8 cellular contexts compared by ENCODE assay signal in the genomic region with DNA sequence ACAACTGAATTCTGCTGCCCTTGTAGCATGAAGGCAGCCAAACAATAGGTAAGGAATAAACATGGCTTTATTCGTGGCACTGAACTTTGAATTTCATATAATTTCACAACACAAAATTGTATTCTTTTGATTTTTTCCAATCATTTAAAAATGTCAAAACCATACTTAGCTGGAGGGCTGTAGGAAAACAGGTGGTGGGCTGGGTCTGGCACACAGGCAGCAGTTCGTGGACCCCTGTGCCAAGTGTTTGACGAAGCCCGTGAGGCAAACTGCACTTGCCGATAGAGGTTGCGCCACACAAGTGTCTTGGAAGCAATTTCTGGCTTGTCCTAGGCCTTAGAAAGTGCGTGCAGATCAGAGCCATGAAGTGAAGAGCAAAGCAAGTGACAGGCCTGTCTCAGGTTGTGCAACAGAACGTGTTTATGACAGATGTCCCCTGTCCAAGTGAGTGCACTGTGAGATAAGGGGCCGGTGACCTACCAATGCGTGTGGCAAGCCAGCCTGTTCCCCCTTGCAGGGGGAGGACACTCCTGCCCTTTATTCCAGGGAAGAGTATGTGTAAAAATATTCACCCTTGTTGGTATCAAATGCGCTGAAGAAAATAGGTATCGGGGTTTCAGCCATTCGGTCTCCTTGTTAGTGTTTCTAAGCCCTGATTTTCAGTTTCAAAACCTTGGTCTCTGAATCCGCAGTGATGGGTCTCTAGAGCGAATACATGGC. TPM values are rescaled to one million over a fixed set of nuclear protein-coding genes. Genes with fewer than 3 reads are reported as not detected.
DNase-seq lines count a peak whose midpoint lies in the region; ATAC-seq, FAIRE-seq and TF ChIP-seq lines count a peak whose summit lies in the region.

No MANE protein-coding gene starts in this region.

- H3K4me1 ChIP-seq in BLaER1 treated with 17β-estradiol and CSF1 and Interleukin-3, amounts not matched to agents 10 nM and 100 nM = peaks cover 17 to 40% (median 29%) of the 10 kb centered on the region in 10 experiments
- H3K4me1 ChIP-seq in Loucy (ENCODE audit: insufficient read depth, low read length, poor library complexity, severe bottlenecking) (peaks cover 29% of the 10 kb centered on the region), ovary (ENCODE audit: insufficient read depth) (peaks cover 3% of the 10 kb centered on the region)

- whole genome bisulfite sequencing in ovary, 3 donors = 31 to 40% (median 38%) methylated on average over 15 of the region's 15 CpGs

- H3K79me2 ChIP-seq in Loucy (ENCODE audit: insufficient read depth, low read length) = peaks cover 46% of the 10 kb centered on the region

- no peak for TF ChIP-seq POLR2A in ovary (IDR thresholded peaks at IDR 0.05)
- no peak for TF ChIP-seq POLR2A in H54 (IDR thresholded peaks at IDR 0.05; ENCODE audit: low read depth, low read length)

- intact Hi-C loops in Right ventricle myocardium inferior (cut with DNase I) (no loop called here), ovary (cut with DNase I) (no loop called here)

- FAIRE-seq in H54 (lab: Jason Lieb, UNC) = no peak

- no peaks in the 10 kb centered on the region for H3K9me3 Mint-ChIP-seq in activated T-cell treated with anti-CD3 and anti-CD28 coated beads, Interleukin-2, amount 50 U/mL, for 24 hours

- H2AFZ ChIP-seq in Loucy (ENCODE audit: low read length) = peak overlapping the region; percentile 96

- H4K20me1 ChIP-seq in BLaER1 treated with 17β-estradiol and CSF1 and Interleukin-3, amounts not matched to agents 10 nM and 100 nM = peaks cover 0 to 20% (median 7%) of the 10 kb centered on the region in 11 experiments; a peak in 8 of 22 replicates
- peaks cover 19% of the 10 kb centered on the region for H4K20me1 ChIP-seq in Loucy (ENCODE audit: insufficient read depth, low read length, poor library complexity, severe bottlenecking)

- peak overlapping the region; percentile 77 to 95 (median 92) for H3K4me3 ChIP-seq in BLaER1 treated with 17β-estradiol and CSF1 and Interleukin-3, amounts not matched to agents 10 nM and 100 nM
- H3K4me3 ChIP-seq in Loucy (ENCODE audit: low read length, poor library complexity, severe bottlenecking) (peak overlapping the region; percentile 81), ovary (peak overlapping the region; percentile 91)

- H3K4me2 ChIP-seq in BLaER1 treated with 17β-estradiol and CSF1 and Interleukin-3, amounts not matched to agents 10 nM and 100 nM = peak overlapping the region; percentile 72 to 97 (median 88)
- H3K4me2 ChIP-seq in Loucy (ENCODE audit: low read depth, low read length, poor library complexity, severe bottlenecking) = peak overlapping the region; percentile 70

- H3K9ac ChIP-seq in BLaER1 treated with 17β-estradiol and CSF1 and Interleukin-3, amounts not matched to agents 10 nM and 100 nM = peak overlapping the region; percentile 83 to 93 (median 87); a peak in 21 of 22 replicates
- H3K9ac ChIP-seq in Loucy (ENCODE audit: low read depth, low read length, poor library complexity, severe bottlenecking) = peak overlapping the region; percentile 71

- no peaks in the 10 kb centered on the region for H3K27me3 ChIP-seq in BLaER1 treated with 17β-estradiol and CSF1 and Interleukin-3, amounts not matched to agents 10 nM and 100 nM
- H3K27me3 ChIP-seq in Loucy (ENCODE audit: insufficient read depth, low read length, poor library complexity, severe bottlenecking) = no peaks in the 10 kb centered on the region
- H3K27me3 ChIP-seq in ovary = no peaks in the 10 kb centered on the region

- no peaks in the 10 kb centered on the region for H3K36me3 ChIP-seq in BLaER1 treated with 17β-estradiol and CSF1 and Interleukin-3, amounts not matched to agents 10 nM and 100 nM
- H3K36me3 ChIP-seq in Loucy (ENCODE audit: insufficient read depth, low read length) = no peaks in the 10 kb centered on the region
- no peaks in the 10 kb centered on the region for H3K36me3 ChIP-seq in ovary

- no peaks in the 10 kb centered on the region for H3K9me2 ChIP-seq in Loucy (replicated peaks; ENCODE audit: low read depth, low read length)

- peaks cover 9% of the 10 kb centered on the region for H3K36me3 Mint-ChIP-seq in activated T-cell treated with anti-CD3 and anti-CD28 coated beads, Interleukin-2, amount 50 U/mL, for 24 hours (ENCODE audit: low read depth)

- peaks cover 3% of the 10 kb centered on the region for H3K27me3 Mint-ChIP-seq in activated T-cell treated with anti-CD3 and anti-CD28 coated beads, Interleukin-2, amount 50 U/mL, for 24 hours

- H3K4me1 Mint-ChIP-seq in activated T-cell treated with anti-CD3 and anti-CD28 coated beads, Interleukin-2, amount 50 U/mL, for 24 hours (ENCODE audit: low read depth) = peaks cover 45% of the 10 kb centered on the region

- TF ChIP-seq EP300 in ovary (IDR thresholded peaks at IDR 0.05) = no peak

- no peaks in the 10 kb centered on the region for H3F3A ChIP-seq in Loucy (ENCODE audit: low read depth)

- peaks cover 0 to 6% (median 0%) of the 10 kb centered on the region in 11 experiments; a peak in 1 of 22 replicates for H3K9me3 ChIP-seq in BLaER1 treated with 17β-estradiol and CSF1 and Interleukin-3, amounts not matched to agents 10 nM and 100 nM (replicated peaks in 1 of 11)
- H3K9me3 ChIP-seq in Loucy (ENCODE audit: insufficient read depth, low read depth, low read length) (no peaks in the 10 kb centered on the region), ovary (no peaks in the 10 kb centered on the region)

- peak overlapping the region in 10 of 11 experiments; percentile 21 to 89 (median 86); a peak in 19 of 22 replicates for H3K27ac ChIP-seq in BLaER1 treated with 17β-estradiol and CSF1 and Interleukin-3, amounts not matched to agents 10 nM and 100 nM
- peak overlapping the region in 1 of 2 donors; percentile 87 for H3K27ac ChIP-seq in ovary

- peak overlapping the region; percentile 86 for H3K4me3 Mint-ChIP-seq in activated T-cell treated with anti-CD3 and anti-CD28 coated beads, Interleukin-2, amount 50 U/mL, for 24 hours

- peak overlapping the region; percentile 87 for H3K27ac Mint-ChIP-seq in activated T-cell treated with anti-CD3 and anti-CD28 coated beads, Interleukin-2, amount 50 U/mL, for 24 hours

- peak; percentile 86 for ATAC-seq in Right ventricle myocardium inferior

- TF ChIP-seq CTCF in Loucy (conservative IDR thresholded peaks at IDR 0.05; ENCODE audit: low read length) (no peak), ovary (IDR thresholded peaks at IDR 0.05) (no peak)

- peak; percentile 11 for DNase-seq in GM19240 (ENCODE audit: insufficient read length, low spot score)
- DNase-seq in activated T-cell treated with anti-CD3 and anti-CD28 coated beads, Interleukin-2, amount 50 U/mL, for 24 hours = peak; percentile 41
- DNase-seq in Right ventricle myocardium inferior (ENCODE audit: missing footprints) = peak; percentile 64
- peak in 3 of 5 donors; percentile 21 to 44 (median 38) for DNase-seq in ovary
- no peak for DNase-seq in effector CD4-positive, alpha-beta T cell
- no peak for DNase-seq in H54 (ENCODE audit: insufficient read length, low spot score)

RNA-seq across cellular contexts. Expression of gene CHPT1, which starts 0.8 kb away (rescaled TPM):
- total RNA-seq in Right ventricle myocardium inferior = 128 TPM
- total RNA-seq in ovary = 10 to 100 TPM; 27.8 to 89.4 (median 38.3) TPM
- 10 to 100 TPM; 25.8 to 27.7 TPM for polyA plus RNA-seq in ovary

RNA-seq across cellular contexts. Expression of gene SYCP3, which starts 42.6 kb away (rescaled TPM):
- total RNA-seq in Right ventricle myocardium inferior = not detected
- total RNA-seq in ovary = not detected
- under 1 TPM; 0.07 to 0.31 TPM for polyA plus RNA-seq in ovary

Comparison
In these comparisons a context has a peak if more than half of its experiments do, and no peak if none do; other contexts are left out.
1. DNase-seq: peak in GM19240 (single experiment), activated T-cell treated with anti-CD3 and anti-CD28 coated beads, Interleukin-2, amount 50 U/mL, for 24 hours (single experiment), Right ventricle myocardium inferior (single experiment) and ovary (3 of 5); none in effector CD4-positive, alpha-beta T cell (single experiment) and H54 (single experiment).
2. Peak in every context shown above with its lines, with median percentiles within 50 percentile points of each other: H3K4me3 ChIP-seq.